ENCODE assay signal across 13 cellular contexts in the genomic region with DNA sequence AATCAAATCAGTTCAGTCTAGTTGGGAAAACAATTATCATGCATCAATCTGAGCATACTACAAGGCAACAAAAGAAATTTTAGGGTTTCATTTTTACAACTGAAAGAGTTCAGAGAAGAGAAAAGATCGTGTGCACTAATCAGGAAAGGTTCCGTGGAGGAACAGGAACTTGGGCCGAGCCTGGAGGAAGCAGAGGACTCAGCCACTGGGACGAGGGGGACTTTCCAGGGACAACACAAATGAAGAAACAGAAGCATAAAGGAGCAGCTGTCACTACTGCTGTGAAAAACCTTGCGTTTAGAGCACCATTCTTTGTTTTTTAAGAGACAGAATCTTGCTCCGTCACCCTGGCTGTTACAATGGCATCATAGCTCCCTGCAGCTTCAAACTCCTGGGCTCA.
"Had no signal": no experiment of that assay in that cellular context is flagged by ENCODE, and none has a peak within 500 bp of the region (broad histone marks: within the 10 kb centered on the region; RNA-seq: fewer than 3 reads in every experiment).

No MANE protein-coding gene starts in this region.

- ATAC-seq: left lobe of liver; naive thymus-derived CD4-positive, alpha-beta T cell; stimulated activated effector memory CD8-positive, alpha-beta T cell treated with anti-CD3 and anti-CD28 coated beads, Interleukin-12 subunit alpha, Interleukin-12 subunit beta, amount 100 ng/mL, for 72 hours; T-cell had no signal

- H3K36me3 Mint-ChIP-seq: stimulated activated effector memory CD8-positive, alpha-beta T cell treated with anti-CD3 and anti-CD28 coated beads, Interleukin-12 subunit alpha, Interleukin-12 subunit beta, amount 100 ng/mL, for 72 hours; T-cell; type B pancreatic cell had no signal

- H3K27me3 Mint-ChIP-seq: activated T-cell treated with anti-CD3 and anti-CD28 coated beads, Interleukin-2, amount 50 U/mL, for 24 hours; type B pancreatic cell had no signal

- H3K27ac ChIP-seq: cardiac muscle cell had no signal

- DNase-seq: activated CD4-positive, alpha-beta T cell treated with anti-CD3 and anti-CD28 coated beads, Interleukin-2, amount 50 U/mL, for 48 hours; activated naive CD4-positive, alpha-beta T cell treated with anti-CD3 and anti-CD28 coated beads, Interleukin-2, amount 10 ng/mL, durations not matched to agents 7 days and 5 days; activated T-cell treated with anti-CD3 and anti-CD28 coated beads, Interleukin-2, amount 50 U/mL, for 24 hours; islet precursor cell; naive thymus-derived CD4-positive, alpha-beta T cell; substantia nigra; T-cell; T-helper 9 cell had no signal

- H3K36me3 ChIP-seq: cardiac muscle cell, esophagus muscularis mucosa had no signal

- H3K4me3 ChIP-seq: cardiac muscle cell, esophagus muscularis mucosa had no signal

- H3K4me3 Mint-ChIP-seq: activated naive CD4-positive, alpha-beta T cell treated with anti-CD3 and anti-CD28 coated beads, Interleukin-2, amount 10 ng/mL, durations not matched to agents 7 days and 5 days; activated T-cell treated with anti-CD3 and anti-CD28 coated beads, Interleukin-2, amount 50 U/mL, for 24 hours; naive thymus-derived CD4-positive, alpha-beta T cell; stimulated activated effector memory CD8-positive, alpha-beta T cell treated with anti-CD3 and anti-CD28 coated beads, Interleukin-12 subunit alpha, Interleukin-12 subunit beta, amount 100 ng/mL, for 72 hours; T-cell; type B pancreatic cell had no signal

- H3K9me3 ChIP-seq: esophagus muscularis mucosa had no signal

- H3K9me3 Mint-ChIP-seq: activated T-cell treated with anti-CD3 and anti-CD28 coated beads, Interleukin-2, amount 50 U/mL, for 24 hours; stimulated activated effector memory CD8-positive, alpha-beta T cell treated with anti-CD3 and anti-CD28 coated beads, Interleukin-12 subunit alpha, Interleukin-12 subunit beta, amount 100 ng/mL, for 72 hours; T-cell had no signal

- H3K27ac Mint-ChIP-seq: activated naive CD4-positive, alpha-beta T cell treated with anti-CD3 and anti-CD28 coated beads, Interleukin-2, amount 10 ng/mL, durations not matched to agents 7 days and 5 days; activated T-cell treated with anti-CD3 and anti-CD28 coated beads, Interleukin-2, amount 50 U/mL, for 24 hours; naive thymus-derived CD4-positive, alpha-beta T cell; stimulated activated effector memory CD8-positive, alpha-beta T cell treated with anti-CD3 and anti-CD28 coated beads, Interleukin-12 subunit alpha, Interleukin-12 subunit beta, amount 100 ng/mL, for 72 hours; T-cell; type B pancreatic cell had no signal

- H3K27me3 ChIP-seq: cardiac muscle cell, esophagus muscularis mucosa had no signal

- H3K4me1 Mint-ChIP-seq: stimulated activated effector memory CD8-positive, alpha-beta T cell treated with anti-CD3 and anti-CD28 coated beads, Interleukin-12 subunit alpha, Interleukin-12 subunit beta, amount 100 ng/mL, for 72 hours; T-cell had no signal
